Comparison of ENCODE assay signal across 25 cellular contexts in genomic region chr14:71416392-71416791, GRCh38.
DNase-seq lines count a peak whose midpoint lies in the region; ATAC-seq and TF ChIP-seq lines count a peak whose summit lies in the region.
"Had no signal": no experiment of that assay in that cellular context is flagged by ENCODE, and none has a peak within 500 bp of the region (broad histone marks: within the 10 kb centered on the region; RNA-seq: fewer than 3 reads in every experiment).

No MANE protein-coding gene starts in this region.

- ATAC-seq in foreskin keratinocyte: peak; percentile 97
- no peak for ATAC-seq in GM18868 (IDR thresholded peaks at IDR 0.05; ENCODE audit: unreplicated experiment)
- no peak for ATAC-seq in GM18511 (IDR thresholded peaks at IDR 0.05; ENCODE audit: unreplicated experiment)
- ATAC-seq: A549, GM12878, HCT116, left colon had no signal

- H3K4me3 ChIP-seq in ACC112 (ENCODE audit: low read depth, low read length): no peak overlapping the region
- H3K4me3 ChIP-seq: A549, dorsolateral prefrontal cortex, GM12878, MG63, transverse colon had no signal

- H2AFZ ChIP-seq in ACC112 (ENCODE audit: low read length, unreplicated experiment): no peak overlapping the region

- no peaks in the 10 kb centered on the region; the same call in none of the 2 replicates for H3K36me3 ChIP-seq in ACC112 (ENCODE audit: insufficient read depth, low read length)
- H3K36me3 ChIP-seq: MG63, transverse colon had no signal

- H3K27me3 ChIP-seq in ACC112 (ENCODE audit: insufficient read depth, low read length) (no peaks in the 10 kb centered on the region), foreskin keratinocyte (no peaks in the 10 kb centered on the region)
- H3K27me3 ChIP-seq: dorsolateral prefrontal cortex, MG63, transverse colon had no signal

- 0 out of 2 replicates have a peak overlapping the region, but pooled peaks have one; percentile 97 for H3K27ac ChIP-seq in ACC112 (ENCODE audit: low read depth, low read length)
- peak overlapping the region; percentile 74 for H3K27ac ChIP-seq in foreskin keratinocyte
- H3K27ac ChIP-seq: A549, HL-60, transverse colon, WERI-Rb-1 had no signal

- peaks cover 26% of the 10 kb centered on the region for H3K79me2 ChIP-seq in ACC112 (ENCODE audit: control insufficient read depth, insufficient read depth, low read length, unreplicated experiment)

- TF ChIP-seq CTCF in foreskin keratinocyte (conservative IDR thresholded peaks at IDR 0.05): no peak

- H3K4me1 ChIP-seq in ACC112 (ENCODE audit: control insufficient read depth, insufficient read depth, low read length, unreplicated experiment) (peaks cover 31% of the 10 kb centered on the region), foreskin keratinocyte (peaks cover 33% of the 10 kb centered on the region)
- H3K4me1 ChIP-seq: A549, transverse colon had no signal

- DNase-seq in HT1080 (ENCODE audit: low read depth): peak; percentile 39
- peak; percentile 29 for DNase-seq in amniotic epithelial cell (ENCODE audit: low read depth)
- DNase-seq in foreskin keratinocyte: peak; percentile 72 to 87
- DNase-seq in KG1 (lab: John Stamatoyannopoulos, UW): no peak
- no peak for DNase-seq in SW480 (ENCODE audit: low spot score)
- DNase-seq: activated CD4-positive, alpha-beta T cell treated with anti-CD3 and anti-CD28 coated beads, Interleukin-2, amount 50 U/mL, for 1 hour; activated naive CD4-positive, alpha-beta T cell treated with anti-CD3 and anti-CD28 coated beads, Interleukin-2, amount 50 U/mL, for 16 hours; central memory CD4-positive, alpha-beta T cell; dorsolateral prefrontal cortex; head of caudate nucleus; left colon; mesenchymal stem cell; MG63; NCI-H1436; NCI-H526; stimulated activated CD8-positive, alpha-beta memory T cell treated with anti-CD3 and anti-CD28 coated beads, Interleukin-4, amount 100 ng/mL, for 48 hours; transverse colon; WERI-Rb-1 had no signal

Comparison
In these comparisons a context has a peak if more than half of its experiments do, and no peak if none do; other contexts are left out.
1. DNase-seq: peak in HT1080 (single experiment), amniotic epithelial cell (single experiment) and foreskin keratinocyte (2 of 2); none in KG1 (single experiment) and SW480 (single experiment).